In genomic region chr2:228039752-228040534, GRCh38 we compare ENCODE assay signal across 8 cellular contexts.
DNase-seq lines count a peak whose midpoint lies in the region; ATAC-seq, FAIRE-seq and TF ChIP-seq lines count a peak whose summit lies in the region.

No MANE protein-coding gene starts in this region.

- TF ChIP-seq CTCF in AG10803 (conservative IDR thresholded peaks at IDR 0.05; ENCODE audit: low read length) (peak; percentile 81), fibroblast of mammary gland (conservative IDR thresholded peaks at IDR 0.05; ENCODE audit: control insufficient read depth, insufficient read depth, low read depth, low read length) (peak; percentile 80), tibial nerve (IDR thresholded peaks at IDR 0.05) (peak in 3 of 5 experiments; percentile 15 to 43 (median 24))

- no peak overlapping the region for H3K27ac ChIP-seq in tibial nerve

- no peak for TF ChIP-seq EP300 in tibial nerve (IDR thresholded peaks at IDR 0.05)

- no peaks in the 10 kb centered on the region for H3K9me3 ChIP-seq in tibial nerve

- DNase-seq in AG10803 (ENCODE audit: low read depth) (peak; percentile 20), GM18507 (ENCODE audit: extremely low spot score, insufficient read length, low read depth) (no peak), NCI-H82 treated with DMSO at 0.1 percent for 48 hours (lab: John Stamatoyannopoulos, UW; ENCODE audit: unreplicated experiment) (peak; percentile 54), fibroblast of mammary gland (ENCODE audit: low read depth) (peak; percentile 47), tibial nerve (ENCODE audit: low spot score in 2 of 2) (no peak), OCI-M2 (lab: John Stamatoyannopoulos, UW; ENCODE audit: unreplicated experiment) (no peak)
- no peak for DNase-seq in activated effector memory CD4-positive, alpha-beta T cell treated with Interleukin-2 at 50 U/mL for 16 hours

- H3K4me1 ChIP-seq in tibial nerve: no peaks in the 10 kb centered on the region

- WGBS in tibial nerve, 2 donors: 58 to 60% methylated on average over 5 of the region's 5 CpGs

- peak; percentile 35 for FAIRE-seq in GM18507 (lab: Jason Lieb, UNC)

- no peaks in the 10 kb centered on the region for H3K27me3 ChIP-seq in tibial nerve

- no peaks in the 10 kb centered on the region for H3K36me3 ChIP-seq in tibial nerve

- ATAC-seq in HG02943 (IDR thresholded peaks at IDR 0.05; ENCODE audit: low read depth, unreplicated experiment): peak; percentile 61

- H3K4me3 ChIP-seq in AG10803 (ENCODE audit: low read length): no peak overlapping the region
- no peak overlapping the region for H3K4me3 ChIP-seq in fibroblast of mammary gland (ENCODE audit: control insufficient read depth, low read depth, low read length)
- H3K4me3 ChIP-seq in tibial nerve: no peak overlapping the region

- no peak for TF ChIP-seq POLR2A in tibial nerve (IDR thresholded peaks at IDR 0.05)

Comparison
In these comparisons a context has a peak if more than half of its experiments do, and no peak if none do; other contexts are left out.
1. DNase-seq: peak in AG10803 (single experiment), NCI-H82 treated with DMSO at 0.1 percent for 48 hours (single experiment) and fibroblast of mammary gland (single experiment); none in GM18507 (single experiment), tibial nerve (0 of 2), activated effector memory CD4-positive, alpha-beta T cell treated with Interleukin-2 at 50 U/mL for 16 hours (single experiment) and OCI-M2 (single experiment).
2. CTCF ChIP-seq: peak in every context shown above with its lines; median percentile 81 in AG10803; 80 in fibroblast of mammary gland; 24 in tibial nerve.